1 cellular context compared by ENCODE assay signal in genomic region chr3:113948015-113948917, GRCh38.
A peak's percentile ranks its signal among the peaks of the same experiment; 100 is the strongest.
TF ChIP-seq lines count a peak whose summit lies in the region.

No MANE protein-coding gene starts in this region.

TF ChIP-seq in WTC11, 78 proteins besides CTCF, POLR2A, EP300 and RAD21 (continued from another document):
- TF ChIP-seq MAX (CRISPR knock-in tag; IDR thresholded peaks at IDR 0.05) (peak; percentile 85), FOXP1 (CRISPR knock-in tag; IDR thresholded peaks at IDR 0.05; ENCODE audit: borderline replicate concordance) (0 out of 2 replicates have a peak, but pooled peaks have one; percentile 58), SP1 (CRISPR knock-in tag; conservative IDR thresholded peaks at IDR 0.05) (peak; percentile 2; the same call in 1 of the 2 replicates), FOXK1 (CRISPR knock-in tag; IDR thresholded peaks at IDR 0.05) (peak; percentile 16; the same call in 1 of the 2 replicates), ZBTB21 (CRISPR knock-in tag; IDR thresholded peaks at IDR 0.05; ENCODE audit: borderline replicate concordance) (0 out of 2 replicates have a peak, but pooled peaks have one; percentile 45), ESRRA (CRISPR knock-in tag; IDR thresholded peaks at IDR 0.05; ENCODE audit: borderline replicate concordance) (peak; percentile 97; the same call in 1 of the 2 replicates), HMGXB4 (CRISPR knock-in tag; IDR thresholded peaks at IDR 0.05) (0 out of 2 replicates have a peak, but pooled peaks have one; percentile 64), KAT7 (CRISPR knock-in tag; IDR thresholded peaks at IDR 0.05; ENCODE audit: borderline replicate concordance) (0 out of 2 replicates have a peak, but pooled peaks have one; percentile 55)
